In genomic region chr12:107788281-107788680, GRCh38 we compare ENCODE assay signal across 2 cellular contexts.
TF ChIP-seq lines count a peak whose summit lies in the region.

No MANE protein-coding gene starts in this region.

TF ChIP-seq in HepG2, 621 proteins besides CTCF, POLR2A, EP300 and RAD21:
- TF ChIP-seq SMAD3 (CRISPR knock-in tag; IDR thresholded peaks at IDR 0.05) (no peak), ZNF878 (CRISPR knock-in tag; IDR thresholded peaks at IDR 0.05) (no peak)

TF ChIP-seq in H1, 55 proteins besides CTCF, POLR2A, EP300 and RAD21:
- TF ChIP-seq GABPA (IDR thresholded peaks at IDR 0.05; ENCODE audit: borderline replicate concordance, insufficient read depth, low read length) (no peak), BRCA1 (IDR thresholded peaks at IDR 0.05; ENCODE audit: low read depth, low read length) (no peak), SIN3A (conservative IDR thresholded peaks at IDR 0.05 in 1 of 2, IDR thresholded peaks at IDR 0.05 in 1 of 2; ENCODE audit: low read depth in 1 of 2, low read length in 2 of 2) (no peak), CBX5 (IDR thresholded peaks at IDR 0.05; ENCODE audit: low read depth, low read length) (no peak), CHD1 (IDR thresholded peaks at IDR 0.05; ENCODE audit: low read depth, low read length) (no peak), CEBPB (IDR thresholded peaks at IDR 0.05; ENCODE audit: low read depth, low read length) (no peak), POLR2AphosphoS5 (IDR thresholded peaks at IDR 0.05; ENCODE audit: low read depth, low read length) (no peak), SIRT6 (IDR thresholded peaks at IDR 0.05; ENCODE audit: low read length) (no peak), TCF12 (IDR thresholded peaks at IDR 0.05; ENCODE audit: low read depth, low read length) (no peak), POU5F1 (IDR thresholded peaks at IDR 0.05; ENCODE audit: low read depth, low read length) (no peak), KDM4A (IDR thresholded peaks at IDR 0.05; ENCODE audit: low read depth, low read length, severe bottlenecking) (no peak), JUND (IDR thresholded peaks at IDR 0.05; ENCODE audit: low read length) (no peak), RXRA (IDR thresholded peaks at IDR 0.05; ENCODE audit: insufficient read depth, low read depth, low read length) (no peak), SIX5 (IDR thresholded peaks at IDR 0.05; ENCODE audit: low read depth, low read length) (no peak), MAFK (IDR thresholded peaks at IDR 0.05; ENCODE audit: low read depth, low read length) (no peak), PHF8 (conservative IDR thresholded peaks at IDR 0.05; ENCODE audit: low read depth, low read length) (no peak), SRF (IDR thresholded peaks at IDR 0.05; ENCODE audit: low read depth, low read length) (no peak), EGR1 (IDR thresholded peaks at IDR 0.05; ENCODE audit: borderline replicate concordance, low read depth, low read length) (no peak)
